8 cellular contexts compared by ENCODE assay signal in genomic region chr15:101168463-101168824, GRCh38.
DNase-seq lines count a peak whose midpoint lies in the region; ATAC-seq and TF ChIP-seq lines count a peak whose summit lies in the region.

No MANE protein-coding gene starts in this region.

- 33% methylated on average over 1 of the region's 1 CpG for WGBS in esophagus muscularis mucosa
- 37% methylated on average over 1 of the region's 1 CpG for WGBS in prostate gland

- TF ChIP-seq EP300 in esophagus muscularis mucosa (IDR thresholded peaks at IDR 0.05), result no peak

- intact Hi-C loops in esophagus muscularis mucosa (cut with DNase I), result no loop called here
- intact Hi-C loops in prostate gland (cut with DNase I), result no loop called here

- no peak overlapping the region for H3K27ac Mint-ChIP-seq in mesothelial cell of epicardium

- H3K36me3 Mint-ChIP-seq in mesothelial cell of epicardium, result peaks cover 6% of the 10 kb centered on the region

- H3K4me3 ChIP-seq in RWPE2 (ENCODE audit: severe bottlenecking) (no peak overlapping the region), esophagus muscularis mucosa (no peak overlapping the region), prostate gland (no peak overlapping the region), foreskin fibroblast (ENCODE audit: low read depth in 1 of 2, low read length in 2 of 2) (no peak overlapping the region)

- H3K9me3 ChIP-seq in RWPE2 (ENCODE audit: severe bottlenecking) (peaks cover 28% of the 10 kb centered on the region), esophagus muscularis mucosa (peaks cover 0 to 20% (median 17%) of the 10 kb centered on the region in 4 donors), prostate gland (no peaks in the 10 kb centered on the region)

- peaks cover 56% of the 10 kb centered on the region for H3K4me1 ChIP-seq in RWPE2 (ENCODE audit: insufficient read depth, poor library complexity, severe bottlenecking)
- H3K4me1 ChIP-seq in esophagus muscularis mucosa, result peaks cover under 1 to 30% (median 24%) of the 10 kb centered on the region in 4 donors
- H3K4me1 ChIP-seq in prostate gland (replicated peaks), result peaks cover 3% of the 10 kb centered on the region

- H3K27me3 Mint-ChIP-seq in mesothelial cell of epicardium (ENCODE audit: low read depth), result no peaks in the 10 kb centered on the region

- TF ChIP-seq CTCF in RWPE2 (IDR thresholded peaks at IDR 0.05; ENCODE audit: poor library complexity, severe bottlenecking) (no peak), esophagus muscularis mucosa (IDR thresholded peaks at IDR 0.05) (no peak), prostate gland (IDR thresholded peaks at IDR 0.05) (no peak), mesothelial cell of epicardium (IDR thresholded peaks at IDR 0.05; ENCODE audit: unreplicated experiment) (no peak), foreskin fibroblast (IDR thresholded peaks at IDR 0.05; ENCODE audit: low read depth, low read length) (no peak)

- H3K9me3 Mint-ChIP-seq in mesothelial cell of epicardium, result peaks cover 28% of the 10 kb centered on the region

- H3K4me3 Mint-ChIP-seq in mesothelial cell of epicardium, result no peak overlapping the region

- no peaks in the 10 kb centered on the region; the same call in 1 of the 2 replicates for H3K36me3 ChIP-seq in RWPE2 (ENCODE audit: low read depth)
- no peaks in the 10 kb centered on the region for H3K36me3 ChIP-seq in esophagus muscularis mucosa
- H3K36me3 ChIP-seq in prostate gland, result no peaks in the 10 kb centered on the region

- no peak for TF ChIP-seq POLR2A in esophagus muscularis mucosa (IDR thresholded peaks at IDR 0.05; ENCODE audit: low read depth)
- no peak for TF ChIP-seq POLR2A in prostate gland (IDR thresholded peaks at IDR 0.05)

- peaks cover 12% of the 10 kb centered on the region for H3K4me1 Mint-ChIP-seq in mesothelial cell of epicardium

- H3K27ac ChIP-seq in RWPE2 (ENCODE audit: poor library complexity, severe bottlenecking), result peak overlapping the region; percentile 97
- peak overlapping the region; percentile 61 to 80 (median 76) for H3K27ac ChIP-seq in esophagus muscularis mucosa (replicated peaks in 1 of 4)
- peak overlapping the region; percentile 82 to 86 for H3K27ac ChIP-seq in prostate gland

- no peaks in the 10 kb centered on the region for H3K27me3 ChIP-seq in RWPE2 (ENCODE audit: insufficient read depth, poor library complexity, severe bottlenecking)
- H3K27me3 ChIP-seq in esophagus muscularis mucosa, result no peaks in the 10 kb centered on the region
- no peaks in the 10 kb centered on the region for H3K27me3 ChIP-seq in prostate gland (replicated peaks; ENCODE audit: insufficient read depth)

- ATAC-seq in GM18502 (IDR thresholded peaks at IDR 0.05; ENCODE audit: poor library complexity, unreplicated experiment), result peak; percentile 21
- no peak; the same call in 2 of the 3 replicates for ATAC-seq in RWPE2 (ENCODE audit: low read depth)
- ATAC-seq in GM21381 (IDR thresholded peaks at IDR 0.05; ENCODE audit: unreplicated experiment), result no peak

- DNase-seq in RWPE2 (ENCODE audit: low spot score), result no peak
- DNase-seq in esophagus muscularis mucosa (ENCODE audit: extremely low spot score), result no peak
- DNase-seq in prostate gland (ENCODE audit: low spot score), result no peak
- no peak for DNase-seq in mesothelial cell of epicardium (ENCODE audit: low spot score in 2 of 2, unreplicated experiment in 2 of 2)
- no peak for DNase-seq in foreskin fibroblast
- no peak for DNase-seq in NCI-H526 (lab: John Stamatoyannopoulos, UW)
